In the genomic region with DNA sequence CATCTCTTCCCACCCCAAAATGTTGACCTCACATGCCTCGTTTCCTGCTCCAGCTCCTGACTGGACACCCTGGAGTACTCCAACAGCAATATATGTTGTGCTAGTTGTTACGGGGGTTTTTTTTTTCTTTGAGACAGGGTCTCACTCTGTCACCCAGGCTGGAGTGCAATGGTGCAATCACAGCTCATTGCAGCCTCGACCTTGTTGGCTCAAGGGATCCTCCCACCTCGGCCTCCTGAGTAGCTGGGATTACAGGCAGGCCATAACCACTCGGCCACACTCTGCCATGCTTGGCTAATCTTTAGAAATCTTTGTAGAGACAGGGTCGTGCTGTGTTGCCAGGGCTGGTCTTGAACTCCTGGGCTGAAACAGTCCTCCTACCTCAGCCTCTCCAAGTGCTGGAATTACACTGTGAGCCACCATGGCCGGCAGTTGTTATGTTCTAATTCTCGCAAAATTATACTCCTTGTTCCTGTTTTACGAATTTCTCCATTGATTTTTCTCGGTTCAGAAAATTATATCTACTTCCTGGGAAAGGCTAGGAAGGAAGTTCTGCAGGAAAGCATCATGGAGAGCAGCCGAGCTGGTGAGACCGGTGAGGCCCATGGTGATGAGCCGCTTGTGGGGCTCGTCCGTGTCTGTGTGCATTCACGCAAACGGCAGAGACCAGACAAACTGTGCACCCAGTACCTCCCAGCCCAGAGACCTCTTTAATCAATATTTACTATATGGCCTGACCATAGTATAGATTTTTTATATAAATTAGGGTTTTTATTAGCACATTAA, we compare ENCODE assay signal across 36 cellular contexts.
"Had no signal": no experiment of that assay in that cellular context is flagged by ENCODE, and none has a peak within 500 bp of the region (broad histone marks: within the 10 kb centered on the region; RNA-seq: fewer than 3 reads in every experiment).

No MANE protein-coding gene starts in this region.

- DNase-seq: activated CD4-positive, alpha-beta memory T cell treated with anti-CD3 and anti-CD28 coated beads, Interleukin-2, amount 10 ng/mL, durations not matched to agents 7 days and 5 days; activated CD4-positive, alpha-beta T cell treated with anti-CD3 and anti-CD28 coated beads for 1 hour; activated CD4-positive, alpha-beta T cell treated with anti-CD3 and anti-CD28 coated beads for 48 hours; activated CD4-positive, CD25-positive, alpha-beta regulatory T cell; activated CD8-positive, alpha-beta memory T cell treated with anti-CD3 and anti-CD28 coated beads for 24 hours; activated CD8-positive, alpha-beta memory T cell treated with anti-CD3 and anti-CD28 coated beads, Interleukin-2, amount 10 ng/mL, durations not matched to agents 7 days and 5 days; activated CD8-positive, alpha-beta memory T cell treated with anti-CD3 and anti-CD28 coated beads, Interleukin-2, amount 50 U/mL, for 48 hours; activated effector memory CD4-positive, alpha-beta T cell treated with Interleukin-2 at 50 U/mL for 16 hours; activated naive CD4-positive, alpha-beta T cell treated with anti-CD3 and anti-CD28 coated beads, Interleukin-2, amount 10 ng/mL, durations not matched to agents 7 days and 5 days; activated naive CD8-positive, alpha-beta T cell treated with anti-CD3 and anti-CD28 coated beads, Interleukin-2, amount 50 U/mL, for 24 hours; activated T-cell treated with anti-CD3 and anti-CD28 coated beads, Interleukin-2, amount 50 U/mL, for 48 hours; anterior cingulate cortex; caudate nucleus; cerebellar nuclear complex; Kasumi-1; KG1; MG63; NCI-H1048; NCI-H1105 treated with DMSO at 0.1 percent for 48 hours; NCI-H1436; NCI-H1694; NCI-H1930; NCI-H2081 treated with DMSO at 0.1 percent for 48 hours; NCI-H226; NCI-H446 treated with DMSO at 0.1 percent for 48 hours; NCI-H524; NK-92 treated with Interleukin-12 subunit alpha and Interleukin-12 subunit beta, amount 100 ng/mL, for 24 hours; PC-3; SJCRH30; T-cell; T-helper 17 cell; WERI-Rb-1 had no signal

- H3K27me3 ChIP-seq: MG63, SJCRH30 had no signal

- H3K36me3 ChIP-seq: MG63, SJCRH30, WERI-Rb-1 had no signal

- FAIRE-seq: bronchial epithelial cell, RCC 7860 had no signal

- H3K4me3 ChIP-seq: MG63, SJCRH30, SK-N-MC had no signal

- H3K9me3 ChIP-seq: MG63 had no signal

- ATAC-seq: activated CD8-positive, alpha-beta memory T cell treated with anti-CD3 and anti-CD28 coated beads, Interleukin-2, amount 10 ng/mL, durations not matched to agents 7 days and 5 days; activated naive CD8-positive, alpha-beta T cell treated with anti-CD3 and anti-CD28 coated beads, Interleukin-2, amount 50 U/mL, for 24 hours; PC-3; Right ventricle myocardium inferior; T-cell; T-helper 17 cell had no signal

- H3K4me1 ChIP-seq: SJCRH30 had no signal

- H3K27ac ChIP-seq: SJCRH30, SK-N-MC, WERI-Rb-1 had no signal
